ENCODE assay signal across 11 cellular contexts in genomic region chr4:7941111-7942018, GRCh38.
DNase-seq lines count a peak whose midpoint lies in the region; ATAC-seq and TF ChIP-seq lines count a peak whose summit lies in the region.
"Had no signal": no experiment of that assay in that cellular context is flagged by ENCODE, and none has a peak within 500 bp of the region (broad histone marks: within the 10 kb centered on the region; RNA-seq: fewer than 3 reads in every experiment).

No MANE protein-coding gene starts in this region.

- H3K4me3 Mint-ChIP-seq in central memory CD8-positive, alpha-beta T cell: peak overlapping the region; percentile 21
- peak overlapping the region; percentile 59 for H3K4me3 Mint-ChIP-seq in nephron progenitor cell
- H3K4me3 Mint-ChIP-seq: dendritic cell treated with granulocyte-macrophage colony-stimulating factor and Interleukin-4, amounts not matched to agents 40 ng/mL and 50 ng/mL, for 4 days had no signal

- no peak overlapping the region for H3K27ac Mint-ChIP-seq in central memory CD8-positive, alpha-beta T cell (ENCODE audit: low read depth)
- H3K27ac Mint-ChIP-seq in nephron progenitor cell: no peak overlapping the region
- H3K27ac Mint-ChIP-seq: dendritic cell treated with granulocyte-macrophage colony-stimulating factor and Interleukin-4, amounts not matched to agents 40 ng/mL and 50 ng/mL, for 4 days had no signal

- peaks cover 18% of the 10 kb centered on the region for H3K4me1 ChIP-seq in HUES6 (ENCODE audit: control insufficient read depth, insufficient read depth, low read length)

- no peaks in the 10 kb centered on the region for H3K9me3 ChIP-seq in HUES6 (ENCODE audit: control insufficient read depth, insufficient read depth, low read depth, low read length)
- no peaks in the 10 kb centered on the region for H3K9me3 ChIP-seq in WERI-Rb-1 (ENCODE audit: severe bottlenecking)

- DNase-seq in D341Med (ENCODE audit: low spot score) (peak; percentile 9), nephron progenitor cell (no peak), putamen (ENCODE audit: low spot score) (no peak), NCI-H146 treated with DMSO at 0.1 percent for 48 hours (lab: John Stamatoyannopoulos, UW; ENCODE audit: unreplicated experiment) (no peak), WERI-Rb-1 (no peak)
- no peak for DNase-seq in central memory CD8-positive, alpha-beta T cell (ENCODE audit: low spot score in 2 of 2)
- DNase-seq: activated T-cell treated with anti-CD3 and anti-CD28 coated beads for 4 hours, NCI-H526 had no signal

- no peak for ATAC-seq in central memory CD8-positive, alpha-beta T cell (replicated peaks; ENCODE audit: extremely low read depth, poor library complexity, severe bottlenecking)
- no peak for ATAC-seq in HG03095 (IDR thresholded peaks at IDR 0.05; ENCODE audit: unreplicated experiment)

- no peak overlapping the region for H3K4me3 ChIP-seq in HUES6 (ENCODE audit: low read depth, low read length)
- no peak overlapping the region for H3K4me3 ChIP-seq in WERI-Rb-1 (ENCODE audit: low read depth, low read length)

- TF ChIP-seq CTCF in nephron progenitor cell (IDR thresholded peaks at IDR 0.05): no peak
- TF ChIP-seq CTCF in WERI-Rb-1 (IDR thresholded peaks at IDR 0.05; ENCODE audit: low read depth, low read length): no peak

- H3K27me3 Mint-ChIP-seq in central memory CD8-positive, alpha-beta T cell: no peaks in the 10 kb centered on the region
- no peaks in the 10 kb centered on the region for H3K27me3 Mint-ChIP-seq in nephron progenitor cell (ENCODE audit: low read depth, poor library complexity)

- H3K36me3 ChIP-seq in HUES6 (ENCODE audit: control insufficient read depth, insufficient read depth, low read length): no peaks in the 10 kb centered on the region
- no peaks in the 10 kb centered on the region for H3K36me3 ChIP-seq in WERI-Rb-1

- no peak overlapping the region for H3K27ac ChIP-seq in HUES6 (ENCODE audit: low read depth, low read length)
- no peak overlapping the region for H3K27ac ChIP-seq in WERI-Rb-1

- H3K9ac ChIP-seq in HUES6 (ENCODE audit: low read length): peak overlapping the region; percentile 9

- no peaks in the 10 kb centered on the region for H3K9me3 Mint-ChIP-seq in central memory CD8-positive, alpha-beta T cell
- no peaks in the 10 kb centered on the region for H3K9me3 Mint-ChIP-seq in nephron progenitor cell
- H3K9me3 Mint-ChIP-seq: dendritic cell treated with granulocyte-macrophage colony-stimulating factor and Interleukin-4, amounts not matched to agents 40 ng/mL and 50 ng/mL, for 4 days had no signal

- H3K27me3 ChIP-seq in HUES6 (ENCODE audit: control insufficient read depth, insufficient read depth, low read length) (no peaks in the 10 kb centered on the region), WERI-Rb-1 (ENCODE audit: insufficient read depth, low read depth, severe bottlenecking) (no peaks in the 10 kb centered on the region)

- peaks cover 6% of the 10 kb centered on the region for H3K36me3 Mint-ChIP-seq in central memory CD8-positive, alpha-beta T cell (ENCODE audit: insufficient read depth)
- peaks cover 5% of the 10 kb centered on the region for H3K36me3 Mint-ChIP-seq in nephron progenitor cell (ENCODE audit: low read depth)

- H3K4me1 Mint-ChIP-seq in central memory CD8-positive, alpha-beta T cell: peaks cover 20% of the 10 kb centered on the region
- H3K4me1 Mint-ChIP-seq in nephron progenitor cell: peaks cover 52% of the 10 kb centered on the region
